12 cellular contexts compared by ENCODE assay signal in genomic region chr11:61418136-61418535, GRCh38. TPM values are rescaled to one million over a fixed set of nuclear protein-coding genes. Genes with fewer than 3 reads are reported as not detected.
DNase-seq lines count a peak whose midpoint lies in the region; ATAC-seq and TF ChIP-seq lines count a peak whose summit lies in the region.
"Had no signal": no experiment of that assay in that cellular context is flagged by ENCODE, and none has a peak within 500 bp of the region (broad histone marks: within the 10 kb centered on the region; RNA-seq: fewer than 3 reads in every experiment).

No MANE protein-coding gene starts in this region.

- H3K36me3 Mint-ChIP-seq in CD8-positive, alpha-beta memory T cell = peaks cover 9 to 94% (median 22%) of the 10 kb centered on the region in 3 donors
- H3K36me3 Mint-ChIP-seq in GM23338 (ENCODE audit: low read depth) = peaks cover 94% of the 10 kb centered on the region

- no peaks in the 10 kb centered on the region for H3K27me3 Mint-ChIP-seq in CD8-positive, alpha-beta memory T cell
- no peaks in the 10 kb centered on the region for H3K27me3 Mint-ChIP-seq in GM23338 (ENCODE audit: insufficient read depth, low read depth, poor library complexity)

- no peak overlapping the region for H2BK120ac ChIP-seq in mesenchymal stem cell (ENCODE audit: low read depth, low read length)

- ATAC-seq in GM23338 = no peak

- DNase-seq in CD8-positive, alpha-beta memory T cell = no peak
- DNase-seq in GM23338 (ENCODE audit: low spot score) (no peak), brain microvascular endothelial cell (no peak), mesenchymal stem cell (peak; percentile 19), H4 (ENCODE audit: low spot score) (no peak), ascending aorta (ENCODE audit: low spot score in 2 of 2) (no peak)
- DNase-seq in activated CD4-positive, alpha-beta T cell treated with anti-CD3 and anti-CD28 coated beads, Interleukin-2, amount 50 U/mL, for 1 hour = no peak
- no peak for DNase-seq in activated effector memory CD4-positive, alpha-beta T cell treated with anti-CD3 and anti-CD28 coated beads, Interleukin-2, amount 50 U/mL, for 16 hours
- DNase-seq: amygdala, C1 segment of cervical spinal cord, NCI-H1930, RPMI8226 had no signal

- in situ Hi-C loops in brain microvascular endothelial cell (cut with HindIII; ENCODE audit: low pct_ligation_motif_present, low sequenced_read_pairs) = no loop called here

- POLR2A ChIA-PET in CD8-positive, alpha-beta memory T cell (lab: Charles Lee) = no interaction called here

- no peak overlapping the region for H3K18ac ChIP-seq in mesenchymal stem cell (ENCODE audit: low read depth in 1 of 2, low read length in 2 of 2)

- H3K4me1 ChIP-seq in CD8-positive, alpha-beta memory T cell (ENCODE audit: insufficient read depth, low read length) = no peaks in the 10 kb centered on the region
- H3K4me1 ChIP-seq in GM23338 (ENCODE audit: insufficient read depth) (no peaks in the 10 kb centered on the region), mesenchymal stem cell (ENCODE audit: control insufficient read depth, insufficient read depth, low read depth, low read length) (peaks cover 3% of the 10 kb centered on the region), ascending aorta (no peaks in the 10 kb centered on the region)

- H3K4me3 Mint-ChIP-seq in CD8-positive, alpha-beta memory T cell = no peak overlapping the region
- H3K4me3 Mint-ChIP-seq in GM23338 = no peak overlapping the region

- H3F3A ChIP-seq in GM23338 (replicated peaks; ENCODE audit: low read depth) = peaks cover 15% of the 10 kb centered on the region

- no peak overlapping the region for H3K4ac ChIP-seq in mesenchymal stem cell (ENCODE audit: low read depth in 1 of 2, low read length in 2 of 2)

- no peaks in the 10 kb centered on the region for H3K9me2 ChIP-seq in GM23338 (ENCODE audit: insufficient read depth)

- TF ChIP-seq CTCF in GM23338 (conservative IDR thresholded peaks at IDR 0.05; ENCODE audit: low read depth in 2 of 2) = no peak
- no peak for TF ChIP-seq CTCF in brain microvascular endothelial cell (IDR thresholded peaks at IDR 0.05; ENCODE audit: low read depth, low read length, missing control alignments)
- TF ChIP-seq CTCF in ascending aorta (IDR thresholded peaks at IDR 0.05) = no peak

- H3K9me3 ChIP-seq in CD8-positive, alpha-beta memory T cell (ENCODE audit: low read length) = no peaks in the 10 kb centered on the region
- no peaks in the 10 kb centered on the region for H3K9me3 ChIP-seq in mesenchymal stem cell (ENCODE audit: control insufficient read depth, low read length)
- no peaks in the 10 kb centered on the region for H3K9me3 ChIP-seq in ascending aorta

- H2AFZ ChIP-seq in GM23338 (no peak overlapping the region), mesenchymal stem cell (ENCODE audit: low read depth, low read length) (no peak overlapping the region)

- H4K20me1 ChIP-seq in GM23338 (replicated peaks; ENCODE audit: insufficient read depth) = peaks cover 52% of the 10 kb centered on the region

- H3K27ac ChIP-seq in CD8-positive, alpha-beta memory T cell (ENCODE audit: low read depth, low read length) = no peak overlapping the region
- H3K27ac ChIP-seq in GM23338 (ENCODE audit: low read depth) = no peak overlapping the region
- H3K27ac ChIP-seq in brain microvascular endothelial cell = peak overlapping the region; percentile 9
- no peak overlapping the region for H3K27ac ChIP-seq in mesenchymal stem cell (ENCODE audit: low read length, poor library complexity, severe bottlenecking)
- no peak overlapping the region for H3K27ac ChIP-seq in ascending aorta

- H3K9me3 Mint-ChIP-seq in CD8-positive, alpha-beta memory T cell = no peaks in the 10 kb centered on the region
- no peaks in the 10 kb centered on the region for H3K9me3 Mint-ChIP-seq in GM23338

- no peak overlapping the region for H2BK5ac ChIP-seq in mesenchymal stem cell (ENCODE audit: low read depth, low read length, poor library complexity, severe bottlenecking)

- no peak overlapping the region for H4K8ac ChIP-seq in mesenchymal stem cell (ENCODE audit: low read length)

- peak overlapping the region; percentile 71 for H3K9ac ChIP-seq in mesenchymal stem cell (ENCODE audit: low read length)

- H3K27ac Mint-ChIP-seq in CD8-positive, alpha-beta memory T cell = peak overlapping the region in 6 of 8 donors; percentile 13 to 86 (median 40)
- peak overlapping the region; percentile 26; the same call in 1 of the 2 replicates for H3K27ac Mint-ChIP-seq in GM23338

- no peak overlapping the region for H2BK12ac ChIP-seq in mesenchymal stem cell (ENCODE audit: low read length in 2 of 2)

- CTCF ChIA-PET in CD8-positive, alpha-beta memory T cell (lab: Charles Lee) = no interaction called here

- no peak overlapping the region for H2BK15ac ChIP-seq in mesenchymal stem cell (ENCODE audit: low read depth, poor library complexity, severe bottlenecking)

- peaks cover 61% of the 10 kb centered on the region for H3K36me3 ChIP-seq in CD8-positive, alpha-beta memory T cell (ENCODE audit: insufficient read depth, low read length)
- H3K36me3 ChIP-seq in GM23338 (ENCODE audit: insufficient read depth) (peaks cover 88% of the 10 kb centered on the region), brain microvascular endothelial cell (replicated peaks) (peaks cover 83% of the 10 kb centered on the region), mesenchymal stem cell (ENCODE audit: control insufficient read depth in 1 of 2, insufficient read depth in 2 of 2, low read depth in 1 of 2, low read length in 2 of 2) (peaks cover 42 to 97% of the 10 kb centered on the region in 2 experiments), ascending aorta (peaks cover 76 to 85% of the 10 kb centered on the region in 2 donors)

- intact Hi-C loops in ascending aorta (cut with DNase I) = no loop called here

- H3K27me3 ChIP-seq in CD8-positive, alpha-beta memory T cell (ENCODE audit: insufficient read depth, low read length, poor library complexity, severe bottlenecking) = no peaks in the 10 kb centered on the region
- no peaks in the 10 kb centered on the region for H3K27me3 ChIP-seq in GM23338 (ENCODE audit: insufficient read depth)
- H3K27me3 ChIP-seq in brain microvascular endothelial cell (replicated peaks) = no peaks in the 10 kb centered on the region
- no peaks in the 10 kb centered on the region for H3K27me3 ChIP-seq in mesenchymal stem cell (ENCODE audit: control insufficient read depth in 1 of 2, insufficient read depth in 1 of 2, low read length in 2 of 2)
- no peaks in the 10 kb centered on the region for H3K27me3 ChIP-seq in ascending aorta

- H3K4me2 ChIP-seq in GM23338 = no peak overlapping the region
- H3K4me2 ChIP-seq in mesenchymal stem cell (ENCODE audit: low read length, poor library complexity, severe bottlenecking) = no peak overlapping the region

- H3K4me1 Mint-ChIP-seq in CD8-positive, alpha-beta memory T cell = peaks cover 42 to 61% (median 52%) of the 10 kb centered on the region in 3 donors
- H3K4me1 Mint-ChIP-seq in GM23338 = no peaks in the 10 kb centered on the region

- no peak overlapping the region for H4K91ac ChIP-seq in mesenchymal stem cell (ENCODE audit: low read length)

- peaks cover 36% of the 10 kb centered on the region for H3K79me1 ChIP-seq in mesenchymal stem cell (replicated peaks; ENCODE audit: low read length, poor library complexity, severe bottlenecking)

- no peak overlapping the region for H3K23ac ChIP-seq in mesenchymal stem cell (ENCODE audit: low read length in 2 of 2)

- H3K79me2 ChIP-seq in GM23338 (replicated peaks; ENCODE audit: insufficient read depth) = peaks cover 62% of the 10 kb centered on the region

- no peak overlapping the region for H3K14ac ChIP-seq in mesenchymal stem cell (ENCODE audit: low read length in 2 of 2)

- H3K4me3 ChIP-seq in CD8-positive, alpha-beta memory T cell (ENCODE audit: low read length) = no peak overlapping the region
- no peak overlapping the region for H3K4me3 ChIP-seq in GM23338
- H3K4me3 ChIP-seq in brain microvascular endothelial cell (ENCODE audit: low read depth, low read length) = no peak overlapping the region
- H3K4me3 ChIP-seq in mesenchymal stem cell (ENCODE audit: insufficient read depth in 1 of 2, low read depth in 1 of 2, low read length in 2 of 2) = no peak overlapping the region
- H3K4me3 ChIP-seq in ascending aorta = no peak overlapping the region

- no peak overlapping the region for H2AK5ac ChIP-seq in mesenchymal stem cell (ENCODE audit: low read length, severe bottlenecking)

RNA-seq across cellular contexts. Expression of gene CPSF7, which starts 11.6 kb away (rescaled TPM):
- 100 to 1,000 TPM; 128 to 140 TPM for total RNA-seq in CD8-positive, alpha-beta memory T cell
- 32.9 TPM for polyA plus RNA-seq in CD8-positive, alpha-beta memory T cell
- total RNA-seq in GM23338 (2014; rRNA removed; shearing (Covaris generic)) = 60.6 and 72.0 TPM in 2 replicates
- polyA plus RNA-seq in GM23338 (2016; fragmentation: Nextera tagmentation; extraction: Ambion mirVana) = 27.4 and 30.6 TPM in 2 replicates
- polyA plus RNA-seq in mesenchymal stem cell (2013, experiment 1 of 2) = 69.8 TPM
- 62.6 TPM for polyA plus RNA-seq in mesenchymal stem cell (2013, experiment 2 of 2)
- 21.0 and 31.8 TPM in 2 replicates for total RNA-seq in H4 (2014; rRNA removed; shearing (Covaris generic))
- total RNA-seq in ascending aorta = 22.9 TPM

RNA-seq across cellular contexts. Expression of gene SDHAF2, which starts 11.8 kb away (rescaled TPM):
- total RNA-seq in CD8-positive, alpha-beta memory T cell = 10 to 100 TPM; 48.8 to 49.2 TPM
- polyA plus RNA-seq in CD8-positive, alpha-beta memory T cell = 101 TPM
- 37.6 and 57.0 TPM in 2 replicates for total RNA-seq in GM23338 (2014; rRNA removed; shearing (Covaris generic))
- polyA plus RNA-seq in GM23338 (2016; fragmentation: Nextera tagmentation; extraction: Ambion mirVana) = 53.8 and 55.0 TPM in 2 replicates
- polyA plus RNA-seq in mesenchymal stem cell (2013, experiment 1 of 2) = 25.6 TPM
- polyA plus RNA-seq in mesenchymal stem cell (2013, experiment 2 of 2) = 27.2 TPM
- total RNA-seq in H4 (2014; rRNA removed; shearing (Covaris generic)) = 56.5 and 67.8 TPM in 2 replicates
- total RNA-seq in ascending aorta = 13.6 TPM

RNA-seq across cellular contexts. Expression of gene TMEM216, which starts 25.7 kb away (rescaled TPM):
- 10 to 100 TPM; 16.8 to 17.5 TPM for total RNA-seq in CD8-positive, alpha-beta memory T cell
- 53.2 TPM for polyA plus RNA-seq in CD8-positive, alpha-beta memory T cell
- total RNA-seq in GM23338 (2014; rRNA removed; shearing (Covaris generic)) = 23.4 and 28.8 TPM in 2 replicates
- polyA plus RNA-seq in GM23338 (2016; fragmentation: Nextera tagmentation; extraction: Ambion mirVana) = 23.5 and 26.1 TPM in 2 replicates
- polyA plus RNA-seq in mesenchymal stem cell (2013, experiment 1 of 2) = 13.1 TPM
- polyA plus RNA-seq in mesenchymal stem cell (2013, experiment 2 of 2) = 13.1 TPM
- 0.08 TPM in 1 of 2 replicates, not detected in the other for total RNA-seq in H4 (2014; rRNA removed; shearing (Covaris generic))
- total RNA-seq in ascending aorta = 64.9 TPM

RNA-seq across cellular contexts. Expression of gene TMEM138, which starts 56.0 kb away (rescaled TPM):
- 10 to 100 TPM; 74.4 to 75.1 TPM for total RNA-seq in CD8-positive, alpha-beta memory T cell
- polyA plus RNA-seq in CD8-positive, alpha-beta memory T cell = 54.3 TPM
- total RNA-seq in GM23338 (2014; rRNA removed; shearing (Covaris generic)) = 26.9 and 30.2 TPM in 2 replicates
- polyA plus RNA-seq in GM23338 (2016; fragmentation: Nextera tagmentation; extraction: Ambion mirVana) = 32.1 and 37.0 TPM in 2 replicates
- 68.7 TPM for polyA plus RNA-seq in mesenchymal stem cell (2013, experiment 1 of 2)
- polyA plus RNA-seq in mesenchymal stem cell (2013, experiment 2 of 2) = 67.7 TPM
- 48.5 and 62.5 TPM in 2 replicates for total RNA-seq in H4 (2014; rRNA removed; shearing (Covaris generic))
- total RNA-seq in ascending aorta = 44.9 TPM

RNA-seq across cellular contexts. Expression of gene CYB561A3, which starts 56.5 kb away (rescaled TPM):
- total RNA-seq in CD8-positive, alpha-beta memory T cell = 10 to 100 TPM; 53.0 to 53.7 TPM
- 62.1 TPM for polyA plus RNA-seq in CD8-positive, alpha-beta memory T cell
- total RNA-seq in GM23338 (2014; rRNA removed; shearing (Covaris generic)) = 20.9 and 30.8 TPM in 2 replicates
- 7.8 and 9.8 TPM in 2 replicates for polyA plus RNA-seq in GM23338 (2016; fragmentation: Nextera tagmentation; extraction: Ambion mirVana)
- polyA plus RNA-seq in mesenchymal stem cell (2013, experiment 1 of 2) = 33.2 TPM
- 32.4 TPM for polyA plus RNA-seq in mesenchymal stem cell (2013, experiment 2 of 2)
- 29.0 and 41.8 TPM in 2 replicates for total RNA-seq in H4 (2014; rRNA removed; shearing (Covaris generic))
- total RNA-seq in ascending aorta = 215 TPM

Comparison
In these comparisons a context has a peak if more than half of its experiments do, and no peak if none do; other contexts are left out.
1. RNA of gene TMEM216, which starts 25.7 kb away (total RNA-seq): 64.9 TPM in ascending aorta (single experiment), 23.4 to 28.8 TPM in GM23338 and 16.8 to 17.5 TPM in CD8-positive, alpha-beta memory T cell; 0.08 TPM in H4; every median in the first group is over 10 times any median in the second.